Comparison of ENCODE assay signal across 11 cellular contexts in the genomic region with DNA sequence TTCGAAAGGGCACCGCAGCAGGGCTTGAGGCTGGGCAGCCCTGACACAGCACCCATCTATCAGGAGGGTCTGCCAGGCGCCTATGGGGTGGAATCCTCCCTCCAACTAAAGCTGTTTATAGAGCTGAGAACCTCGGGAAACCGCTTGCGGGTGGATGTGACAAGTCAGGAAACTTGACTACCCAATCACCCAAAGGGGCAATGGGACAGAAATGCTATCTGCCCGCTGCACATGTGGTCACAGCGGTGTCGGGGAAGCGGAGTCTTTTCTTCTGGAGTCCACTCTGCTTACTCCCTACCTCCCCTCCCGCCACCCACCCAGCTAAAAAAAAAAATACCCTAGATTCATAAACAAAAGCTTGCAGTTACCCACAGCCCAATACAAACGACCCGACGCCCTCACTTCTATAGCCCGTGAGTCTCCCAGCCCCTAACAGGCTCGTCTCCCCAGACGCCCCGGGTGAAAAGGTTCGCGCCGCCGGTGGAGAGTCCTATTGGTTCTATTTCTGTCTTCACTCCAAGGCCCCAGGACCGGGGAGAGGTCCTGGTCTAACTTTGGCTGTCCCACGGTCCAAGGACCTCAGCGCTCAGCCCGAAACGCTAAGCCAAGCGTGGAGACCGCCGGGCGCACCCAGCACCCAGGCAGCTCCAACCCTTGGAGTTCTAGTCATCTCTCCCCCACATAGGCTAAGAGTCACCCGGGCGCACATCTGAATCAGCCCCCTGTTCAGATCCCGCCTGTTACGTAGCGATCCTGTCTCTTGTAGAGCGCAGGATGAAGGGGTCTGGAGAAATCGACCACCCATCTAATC. TPM values are rescaled to one million over a fixed set of nuclear protein-coding genes. Genes with fewer than 3 reads are reported as not detected.
DNase-seq lines count a peak whose midpoint lies in the region; ATAC-seq and TF ChIP-seq lines count a peak whose summit lies in the region.
"Had no signal": no experiment of that assay in that cellular context is flagged by ENCODE, and none has a peak within 500 bp of the region (broad histone marks: within the 10 kb centered on the region; RNA-seq: fewer than 3 reads in every experiment).

No MANE protein-coding gene starts in this region.

- intact Hi-C loops in heart right ventricle (cut with DNase I) (no loop called here), ovary (cut with DNase I) (no loop called here)

- DNase-seq in Peyer's patch (no peak), heart right ventricle (no peak), ovary (peak in 3 of 5 donors; percentile 16 to 40 (median 21)), KG1 (lab: John Stamatoyannopoulos, UW) (no peak), pons (ENCODE audit: low spot score) (no peak), NCI-H146 (lab: John Stamatoyannopoulos, UW) (no peak)
- DNase-seq: NCI-H187 had no signal

- H2AFZ ChIP-seq in ACC112 (ENCODE audit: low read length, unreplicated experiment), result peak overlapping the region; percentile 36

- TF ChIP-seq CTCF in Peyer's patch (IDR thresholded peaks at IDR 0.05), result no peak
- TF ChIP-seq CTCF in heart right ventricle (IDR thresholded peaks at IDR 0.05), result no peak
- no peak for TF ChIP-seq CTCF in ovary (IDR thresholded peaks at IDR 0.05)

- H3K27ac ChIP-seq in ACC112 (ENCODE audit: low read depth, low read length) (no peak overlapping the region), Peyer's patch (peak overlapping the region in 2 of 4 donors; percentile 54 to 73), heart right ventricle (peak overlapping the region in 5 of 10 donors; percentile 44 to 65 (median 60)), ovary (no peak overlapping the region)
- H3K27ac ChIP-seq: C4-2B had no signal

- peaks cover 56% of the 10 kb centered on the region for H3K27me3 ChIP-seq in ACC112 (ENCODE audit: insufficient read depth, low read length)
- H3K27me3 ChIP-seq in Peyer's patch, result no peaks in the 10 kb centered on the region
- peaks cover 4 to 45% (median 36%) of the 10 kb centered on the region in 7 donors for H3K27me3 ChIP-seq in heart right ventricle
- H3K27me3 ChIP-seq in ovary, result no peaks in the 10 kb centered on the region

- ATAC-seq in heart right ventricle (peak in 7 of 8 donors; percentile 39 to 65 (median 50)), HG02623 (IDR thresholded peaks at IDR 0.05; ENCODE audit: unreplicated experiment) (no peak)

- WGBS in heart right ventricle, 2 donors, result 4 to 5% methylated on average over 38 of the region's 38 CpGs
- WGBS in ovary, 3 donors, result 7 to 8% (median 7%) methylated on average over 38 of the region's 38 CpGs

- H3K4me3 ChIP-seq in ACC112 (ENCODE audit: low read depth, low read length) (peak overlapping the region; percentile 77), Peyer's patch (peak overlapping the region; percentile 10 to 55 (median 36)), heart right ventricle (peak overlapping the region in 9 of 10 donors; percentile 31 to 64 (median 58)), ovary (peak overlapping the region; percentile 41)

- H3K4me1 ChIP-seq in ACC112 (ENCODE audit: control insufficient read depth, insufficient read depth, low read length, unreplicated experiment) (no peaks in the 10 kb centered on the region), Peyer's patch (no peaks in the 10 kb centered on the region), heart right ventricle (peaks cover 0 to 8% (median 0%) of the 10 kb centered on the region in 9 donors), ovary (ENCODE audit: insufficient read depth) (no peaks in the 10 kb centered on the region)

- H3K36me3 ChIP-seq in ACC112 (ENCODE audit: insufficient read depth, low read length) (no peaks in the 10 kb centered on the region), Peyer's patch (no peaks in the 10 kb centered on the region), heart right ventricle (no peaks in the 10 kb centered on the region), ovary (no peaks in the 10 kb centered on the region)

- no peak for TF ChIP-seq EP300 in ovary (IDR thresholded peaks at IDR 0.05)

- H3K9me3 ChIP-seq in Peyer's patch, result no peaks in the 10 kb centered on the region
- peaks cover 0 to 14% (median 0%) of the 10 kb centered on the region in 11 donors for H3K9me3 ChIP-seq in heart right ventricle
- no peaks in the 10 kb centered on the region for H3K9me3 ChIP-seq in ovary

- no peak for TF ChIP-seq POLR2A in Peyer's patch (IDR thresholded peaks at IDR 0.05)
- TF ChIP-seq POLR2A in ovary (IDR thresholded peaks at IDR 0.05), result no peak

- H3K79me2 ChIP-seq in ACC112 (ENCODE audit: control insufficient read depth, insufficient read depth, low read length, unreplicated experiment), result no peaks in the 10 kb centered on the region

RNA-seq across cellular contexts. Expression of gene TRPC6, which starts 1.4 kb away (rescaled TPM):
- total RNA-seq in Peyer's patch (10 to 100 TPM in 1 of 4 donors, 1 to 10 TPM in 2, under 1 TPM in 1; 0.67 to 31.4 (median 1.4) TPM), heart right ventricle (1 to 10 TPM in 2 of 10 donors, under 1 TPM in 8; 0.14 to 1.4 (median 0.51) TPM), ovary (10 to 100 TPM in 1 of 7 donors, 1 to 10 TPM in 4, under 1 TPM in 2; 0.71 to 10.3 (median 2.0) TPM)
- polyA plus RNA-seq in heart right ventricle (under 1 TPM; 0.37 to 0.43 TPM), ovary (1 to 10 TPM; 3.2 to 4.7 TPM)
- total RNA-seq: SK-MEL-5 had no signal

Comparison
In these comparisons a context has a peak if more than half of its experiments do, and no peak if none do; other contexts are left out.
1. DNase-seq: peak in ovary (3 of 5); none in Peyer's patch (0 of 3), heart right ventricle (0 of 2), KG1 (single experiment), pons (single experiment) and NCI-H146 (single experiment).
2. Peak in every context shown above with its lines, with median percentiles within 50 percentile points of each other: H3K4me3 ChIP-seq.